Comparison of ENCODE assay signal across 13 cellular contexts in genomic region chr9:137462396-137463193, GRCh38. TPM values are rescaled to one million over a fixed set of nuclear protein-coding genes. Genes with fewer than 3 reads are reported as not detected.
DNase-seq lines count a peak whose midpoint lies in the region; TF ChIP-seq lines count a peak whose summit lies in the region.
"Had no signal": no experiment of that assay in that cellular context is flagged by ENCODE, and none has a peak within 500 bp of the region (broad histone marks: within the 10 kb centered on the region; RNA-seq: fewer than 3 reads in every experiment).

No MANE protein-coding gene starts in this region.

- H3K18ac ChIP-seq in H9 (ENCODE audit: insufficient read length, low read depth, low read length) = no peak overlapping the region

- no peaks in the 10 kb centered on the region for H3K79me2 ChIP-seq in H9 (ENCODE audit: insufficient read depth, low read length)

- no peak overlapping the region for H3K14ac ChIP-seq in H9 (ENCODE audit: insufficient read depth, low read length)

- no peaks in the 10 kb centered on the region for H3K9me3 Mint-ChIP-seq in activated CD4-positive, alpha-beta memory T cell treated with anti-CD3 and anti-CD28 coated beads, Interleukin-2, amount 10 ng/mL, durations not matched to agents 7 days and 5 days
- no peaks in the 10 kb centered on the region for H3K9me3 Mint-ChIP-seq in activated CD4-positive, alpha-beta memory T cell treated with anti-CD3 and anti-CD28 coated beads for 36 hours
- H3K9me3 Mint-ChIP-seq in H9 = no peaks in the 10 kb centered on the region
- H3K9me3 Mint-ChIP-seq in activated naive CD8-positive, alpha-beta T cell treated with anti-CD3 and anti-CD28 coated beads for 36 hours = no peaks in the 10 kb centered on the region
- H3K9me3 Mint-ChIP-seq: HFFc6 had no signal

- no peak overlapping the region for H2AK5ac ChIP-seq in H9 (ENCODE audit: insufficient read length, low read length)

- H2BK15ac ChIP-seq in H9 (ENCODE audit: low read depth, low read length) = no peak overlapping the region

- no peak overlapping the region for H4K5ac ChIP-seq in H9 (ENCODE audit: insufficient read length, low read depth, low read length)

- no peaks in the 10 kb centered on the region; the same call in 1 of the 2 replicates for H3K27me3 ChIP-seq in H9 (ENCODE audit: insufficient read depth, low read length)
- no peaks in the 10 kb centered on the region for H3K27me3 ChIP-seq in ovary
- H3K27me3 ChIP-seq: uterus had no signal

- no peaks in the 10 kb centered on the region for H3K27me3 Mint-ChIP-seq in activated CD4-positive, alpha-beta memory T cell treated with anti-CD3 and anti-CD28 coated beads, Interleukin-2, amount 10 ng/mL, durations not matched to agents 7 days and 5 days
- H3K27me3 Mint-ChIP-seq in activated CD4-positive, alpha-beta memory T cell treated with anti-CD3 and anti-CD28 coated beads for 36 hours = no peaks in the 10 kb centered on the region
- H3K27me3 Mint-ChIP-seq in H9 (ENCODE audit: low read depth) = peaks cover 34% of the 10 kb centered on the region
- no peaks in the 10 kb centered on the region for H3K27me3 Mint-ChIP-seq in activated naive CD8-positive, alpha-beta T cell treated with anti-CD3 and anti-CD28 coated beads for 36 hours

- TF ChIP-seq EP300 in ovary (IDR thresholded peaks at IDR 0.05) = no peak

- H3K9me3 ChIP-seq in H9 (ENCODE audit: control insufficient read depth, low read depth, low read length) (no peaks in the 10 kb centered on the region), ovary (no peaks in the 10 kb centered on the region)
- H3K9me3 ChIP-seq: uterus had no signal

- no peak overlapping the region for H3K56ac ChIP-seq in H9 (ENCODE audit: insufficient read length, low read depth, low read length)

- no peak overlapping the region for H2BK5ac ChIP-seq in H9 (ENCODE audit: insufficient read length, low read length)

- H3K4me1 ChIP-seq in H9 (ENCODE audit: insufficient read depth, low read length) (no peaks in the 10 kb centered on the region), ovary (ENCODE audit: insufficient read depth) (peaks cover 9% of the 10 kb centered on the region)

- peak overlapping the region; percentile 10 for H3K4me3 Mint-ChIP-seq in activated CD4-positive, alpha-beta memory T cell treated with anti-CD3 and anti-CD28 coated beads, Interleukin-2, amount 10 ng/mL, durations not matched to agents 7 days and 5 days
- no peak overlapping the region for H3K4me3 Mint-ChIP-seq in activated CD4-positive, alpha-beta memory T cell treated with anti-CD3 and anti-CD28 coated beads for 36 hours
- H3K4me3 Mint-ChIP-seq in H9 = no peak overlapping the region
- peak overlapping the region; percentile 82 for H3K4me3 Mint-ChIP-seq in activated naive CD8-positive, alpha-beta T cell treated with anti-CD3 and anti-CD28 coated beads for 36 hours
- H3K4me3 Mint-ChIP-seq: HFFc6 had no signal

- intact Hi-C loops in activated CD4-positive, alpha-beta memory T cell treated with anti-CD3 and anti-CD28 coated beads for 36 hours (cut with micrococcal nuclease) = no loop called here
- intact Hi-C loops in ovary (cut with DNase I) = no loop called here

- POLR2A ChIA-PET in activated CD4-positive, alpha-beta memory T cell treated with anti-CD3 and anti-CD28 coated beads, Interleukin-2, amount 10 ng/mL, durations not matched to agents 7 days and 5 days (lab: Charles Lee) = interaction anchor here (0.6 to 1.8 kb wide), 4 partner anchors 90 to 222 kb away, joined by 3 to 4 read pairs (median 3); partner anchors contain the start of genes MRPL41, NELFB, NRARP and TUBB4B
- POLR2A ChIA-PET in activated CD4-positive, alpha-beta memory T cell treated with anti-CD3 and anti-CD28 coated beads for 36 hours (lab: Charles Lee) = interaction anchor here (1.3 kb wide), 1 partner anchor 16 kb away, joined by 3 read pairs; no protein-coding TSS in a partner anchor

- H3K23ac ChIP-seq in H9 (ENCODE audit: insufficient read length, low read depth, low read length) = no peak overlapping the region

- DNase-seq in activated CD4-positive, alpha-beta memory T cell treated with anti-CD3 and anti-CD28 coated beads, Interleukin-2, amount 10 ng/mL, durations not matched to agents 7 days and 5 days = no peak
- DNase-seq in activated CD4-positive, alpha-beta memory T cell treated with anti-CD3 and anti-CD28 coated beads for 36 hours = no peak
- DNase-seq in H9 = no peak
- no peak for DNase-seq in activated naive CD8-positive, alpha-beta T cell treated with anti-CD3 and anti-CD28 coated beads for 36 hours
- DNase-seq in ovary = peak in 3 of 5 donors; percentile 19 to 32 (median 32)
- DNase-seq in DMS53 (lab: John Stamatoyannopoulos, UW) = no peak
- no peak for DNase-seq in DMS79 (lab: John Stamatoyannopoulos, UW)
- DNase-seq in dermis blood vessel endothelial cell = no peak
- DNase-seq: NCI-H1436 treated with DMSO at 0.1 percent for 48 hours had no signal

- peak overlapping the region; percentile 50 for H3K4me2 ChIP-seq in H9 (ENCODE audit: insufficient read depth, insufficient read length, low read length)

- no peaks in the 10 kb centered on the region for H3K36me3 ChIP-seq in ovary
- H3K36me3 ChIP-seq: uterus had no signal

- H4K8ac ChIP-seq in H9 (replicated peaks; ENCODE audit: insufficient read length, low read depth, low read length) = no peak overlapping the region

- no peak overlapping the region for H2AFZ ChIP-seq in H9 (ENCODE audit: low read length)

- H3K36me3 Mint-ChIP-seq in activated CD4-positive, alpha-beta memory T cell treated with anti-CD3 and anti-CD28 coated beads, Interleukin-2, amount 10 ng/mL, durations not matched to agents 7 days and 5 days (ENCODE audit: low read depth) = no peaks in the 10 kb centered on the region
- H3K36me3 Mint-ChIP-seq in activated CD4-positive, alpha-beta memory T cell treated with anti-CD3 and anti-CD28 coated beads for 36 hours = no peaks in the 10 kb centered on the region
- H3K36me3 Mint-ChIP-seq in H9 (ENCODE audit: insufficient read depth in 1 of 3, low read depth in 3 of 3) = no peaks in the 10 kb centered on the region
- H3K36me3 Mint-ChIP-seq in activated naive CD8-positive, alpha-beta T cell treated with anti-CD3 and anti-CD28 coated beads for 36 hours = peaks cover 4% of the 10 kb centered on the region

- H3K27ac Mint-ChIP-seq in activated CD4-positive, alpha-beta memory T cell treated with anti-CD3 and anti-CD28 coated beads, Interleukin-2, amount 10 ng/mL, durations not matched to agents 7 days and 5 days = no peak overlapping the region
- H3K27ac Mint-ChIP-seq in activated CD4-positive, alpha-beta memory T cell treated with anti-CD3 and anti-CD28 coated beads for 36 hours = no peak overlapping the region
- H3K27ac Mint-ChIP-seq in H9 = no peak overlapping the region
- H3K27ac Mint-ChIP-seq in activated naive CD8-positive, alpha-beta T cell treated with anti-CD3 and anti-CD28 coated beads for 36 hours = peak overlapping the region; percentile 94
- H3K27ac Mint-ChIP-seq: HFFc6 had no signal

- H4K20me1 ChIP-seq in H9 (ENCODE audit: control insufficient read depth, insufficient read depth, insufficient read length) = no peaks in the 10 kb centered on the region

- H3T11ph ChIP-seq in H9 (ENCODE audit: low read length) = no peak overlapping the region

- peaks cover 9% of the 10 kb centered on the region for H3K23me2 ChIP-seq in H9 (ENCODE audit: insufficient read length, low read depth, low read length, poor library complexity, severe bottlenecking)

- no CpG with 5 or more reads among the region's 30 CpGs for WGBS in H9 (ENCODE audit: extremely low coverage, insufficient read length, low lambda C conversion rate)
- WGBS in ovary, 3 donors = 91 to 94% (median 93%) methylated on average over 24 to 30 of the region's 30 CpGs

- H3K4me3 ChIP-seq in ovary = no peak overlapping the region
- H3K4me3 ChIP-seq: uterus had no signal

- H3K9ac ChIP-seq in H9 (ENCODE audit: extremely low read depth, insufficient read length, low read length) = no peak overlapping the region

- H2BK12ac ChIP-seq in H9 (ENCODE audit: insufficient read length, low read depth, low read length) = no peak overlapping the region

- no peaks in the 10 kb centered on the region for H3K79me1 ChIP-seq in H9 (ENCODE audit: insufficient read depth, low read depth, low read length, poor library complexity, severe bottlenecking)

- H3K27ac ChIP-seq in H9 (ENCODE audit: insufficient read length, low read depth, low read length) (no peak overlapping the region), ovary (no peak overlapping the region)
- H3K27ac ChIP-seq: uterus had no signal

- TF ChIP-seq POLR2A in ovary (IDR thresholded peaks at IDR 0.05) = no peak

- H2BK20ac ChIP-seq in H9 (ENCODE audit: low read depth, low read length, poor library complexity, severe bottlenecking) = no peak overlapping the region

- H3K4me1 Mint-ChIP-seq in activated CD4-positive, alpha-beta memory T cell treated with anti-CD3 and anti-CD28 coated beads, Interleukin-2, amount 10 ng/mL, durations not matched to agents 7 days and 5 days = peaks cover 25% of the 10 kb centered on the region
- H3K4me1 Mint-ChIP-seq in activated CD4-positive, alpha-beta memory T cell treated with anti-CD3 and anti-CD28 coated beads for 36 hours (ENCODE audit: low read depth) = peaks cover 15% of the 10 kb centered on the region
- peaks cover 0 to 2% of the 10 kb centered on the region in 2 experiments; a peak in 1 of 4 replicates for H3K4me1 Mint-ChIP-seq in H9
- peaks cover 9% of the 10 kb centered on the region for H3K4me1 Mint-ChIP-seq in activated naive CD8-positive, alpha-beta T cell treated with anti-CD3 and anti-CD28 coated beads for 36 hours

- no peak overlapping the region for H4K91ac ChIP-seq in H9 (ENCODE audit: insufficient read length, low read depth, low read length)

- CTCF ChIA-PET in activated CD4-positive, alpha-beta memory T cell treated with anti-CD3 and anti-CD28 coated beads, Interleukin-2, amount 10 ng/mL, durations not matched to agents 7 days and 5 days (lab: Charles Lee) = interaction anchor here (0.7 to 1.2 kb wide), 2 partner anchors 40 to 160 kb away, joined by 3 to 5 read pairs; partner anchors contain the start of genes EXD3, NOXA1 and NRARP
- CTCF ChIA-PET in activated CD4-positive, alpha-beta memory T cell treated with anti-CD3 and anti-CD28 coated beads for 36 hours (lab: Charles Lee) = interaction anchor here (0.7 to 1.7 kb wide), 2 partner anchors 11 to 17 kb away, joined by 3 to 8 read pairs; no protein-coding TSS in a partner anchor

- no peak overlapping the region for H3K4ac ChIP-seq in H9 (ENCODE audit: low read depth, low read length)

- no peak for TF ChIP-seq CTCF in H9 (conservative IDR thresholded peaks at IDR 0.05)
- TF ChIP-seq CTCF in ovary (IDR thresholded peaks at IDR 0.05) = no peak

- no peak overlapping the region for H2BK120ac ChIP-seq in H9 (ENCODE audit: low read depth, low read length, poor library complexity, severe bottlenecking)

RNA-seq across cellular contexts. Expression of gene NSMF, which starts 3.5 kb away (rescaled TPM):
- total RNA-seq in activated CD4-positive, alpha-beta memory T cell treated with anti-CD3 and anti-CD28 coated beads, Interleukin-2, amount 10 ng/mL, durations not matched to agents 7 days and 5 days = 10 to 100 TPM; 29.0 to 31.9 TPM
- 10 to 100 TPM; 29.9 to 31.6 TPM for total RNA-seq in activated CD4-positive, alpha-beta memory T cell treated with anti-CD3 and anti-CD28 coated beads for 36 hours
- 46.3 and 51.0 TPM in 2 replicates for total RNA-seq in H9 (2021)
- total RNA-seq in activated naive CD8-positive, alpha-beta T cell treated with anti-CD3 and anti-CD28 coated beads for 36 hours = 10 to 100 TPM; 74.1 to 74.6 TPM
- 10 to 100 TPM; 22.9 to 50.3 (median 35.4) TPM for total RNA-seq in ovary
- polyA plus RNA-seq in ovary = 10 to 100 TPM; 24.0 to 29.5 TPM
- total RNA-seq in dermis blood vessel endothelial cell = 32.7 and 32.8 TPM in 2 replicates

RNA-seq across cellular contexts. Expression of gene ENTPD8, which starts 21.4 kb away (rescaled TPM):
- total RNA-seq in activated CD4-positive, alpha-beta memory T cell treated with anti-CD3 and anti-CD28 coated beads, Interleukin-2, amount 10 ng/mL, durations not matched to agents 7 days and 5 days = not detected
- total RNA-seq in activated CD4-positive, alpha-beta memory T cell treated with anti-CD3 and anti-CD28 coated beads for 36 hours = not detected
- total RNA-seq in H9 (2021) (0.77 and 0.90 TPM in 2 replicates), ovary (under 1 TPM in 5 of 7 donors, not detected in 2; 0.10 to 0.57 (median 0.24) TPM), dermis blood vessel endothelial cell (0.23 and 0.34 TPM in 2 replicates)
- not detected for total RNA-seq in activated naive CD8-positive, alpha-beta T cell treated with anti-CD3 and anti-CD28 coated beads for 36 hours
- polyA plus RNA-seq in ovary = under 1 TPM in 1 of 2 donors, not detected in 1; 0.11 TPM
- total RNA-seq: HFFc6, HT1080 had no signal
- polyA plus RNA-seq: AG04450 had no signal

RNA-seq across cellular contexts. Expression of gene NOXA1, which starts 39.4 kb away (rescaled TPM):
- total RNA-seq in activated CD4-positive, alpha-beta memory T cell treated with anti-CD3 and anti-CD28 coated beads, Interleukin-2, amount 10 ng/mL, durations not matched to agents 7 days and 5 days = under 1 TPM; 0.50 to 0.73 TPM
- 1 to 10 TPM; 1.1 TPM for total RNA-seq in activated CD4-positive, alpha-beta memory T cell treated with anti-CD3 and anti-CD28 coated beads for 36 hours
- total RNA-seq in H9 (2021) (1.8 and 2.0 TPM in 2 replicates), ovary (10 to 100 TPM in 5 of 7 donors, 1 to 10 TPM in 2; 8.5 to 18.5 (median 13.8) TPM), dermis blood vessel endothelial cell (1.5 and 2.6 TPM in 2 replicates)
- total RNA-seq in activated naive CD8-positive, alpha-beta T cell treated with anti-CD3 and anti-CD28 coated beads for 36 hours = under 1 TPM; 0.66 to 0.76 TPM
- 1 to 10 TPM in 1 of 2 donors, not detected in 1; 7.1 TPM for polyA plus RNA-seq in ovary
- total RNA-seq: HT1080 had no signal

RNA-seq across cellular contexts. Expression of gene EXD3, which starts 39.6 kb away (rescaled TPM):
- total RNA-seq in activated CD4-positive, alpha-beta memory T cell treated with anti-CD3 and anti-CD28 coated beads, Interleukin-2, amount 10 ng/mL, durations not matched to agents 7 days and 5 days = 10 to 100 TPM; 17.9 to 18.1 TPM
- 10 to 100 TPM; 13.5 to 13.6 TPM for total RNA-seq in activated CD4-positive, alpha-beta memory T cell treated with anti-CD3 and anti-CD28 coated beads for 36 hours
- total RNA-seq in H9 (2021) (13.5 and 15.3 TPM in 2 replicates), ovary (10 to 100 TPM; 19.5 to 30.6 (median 26.2) TPM), dermis blood vessel endothelial cell (32.9 and 43.1 TPM in 2 replicates)
- total RNA-seq in activated naive CD8-positive, alpha-beta T cell treated with anti-CD3 and anti-CD28 coated beads for 36 hours = 1 to 10 TPM; 3.6 to 4.2 TPM
- polyA plus RNA-seq in ovary = 10 to 100 TPM in 1 of 2 donors, 1 to 10 TPM in 1; 1.0 to 19.4 TPM

Comparison
In these comparisons a context has a peak if more than half of its experiments do, and no peak if none do; other contexts are left out.
1. H3K4me3 Mint-ChIP-seq: peak in activated CD4-positive, alpha-beta memory T cell treated with anti-CD3 and anti-CD28 coated beads, Interleukin-2, amount 10 ng/mL, durations not matched to agents 7 days and 5 days (single experiment) and activated naive CD8-positive, alpha-beta T cell treated with anti-CD3 and anti-CD28 coated beads for 36 hours (single experiment); none in activated CD4-positive, alpha-beta memory T cell treated with anti-CD3 and anti-CD28 coated beads for 36 hours (single experiment) and H9 (0 of 2).
2. DNase-seq: peak in ovary (3 of 5); none in activated CD4-positive, alpha-beta memory T cell treated with anti-CD3 and anti-CD28 coated beads, Interleukin-2, amount 10 ng/mL, durations not matched to agents 7 days and 5 days (single experiment), activated CD4-positive, alpha-beta memory T cell treated with anti-CD3 and anti-CD28 coated beads for 36 hours (single experiment), H9 (single experiment), activated naive CD8-positive, alpha-beta T cell treated with anti-CD3 and anti-CD28 coated beads for 36 hours (single experiment), DMS53 (single experiment), DMS79 (single experiment) and dermis blood vessel endothelial cell (single experiment).